Comparison of ENCODE assay signal across 1 cellular context in genomic region chr14:68677901-68678300, GRCh38.
TF ChIP-seq lines count a peak whose summit lies in the region.

No MANE protein-coding gene starts in this region.

TF ChIP-seq in HepG2, 621 proteins besides CTCF, POLR2A, EP300 and RAD21 (continued from another document):
- TF ChIP-seq CEBPZ (IDR thresholded peaks at IDR 0.05; ENCODE audit: low read length) (no peak), THAP7 (CRISPR knock-in tag; IDR thresholded peaks at IDR 0.05) (no peak)
